ENCODE assay signal across 9 cellular contexts in genomic region chr4:68347845-68348244, GRCh38. TPM values are rescaled to one million over a fixed set of nuclear protein-coding genes. Genes with fewer than 3 reads are reported as not detected.
A peak's percentile ranks its signal among the peaks of the same experiment; 100 is the strongest.
DNase-seq lines count a peak whose midpoint lies in the region; ATAC-seq and TF ChIP-seq lines count a peak whose summit lies in the region.
"Had no signal": no experiment of that assay in that cellular context is flagged by ENCODE, and none has a peak within 500 bp of the region (broad histone marks: within the 10 kb centered on the region; RNA-seq: fewer than 3 reads in every experiment).

No MANE protein-coding gene starts in this region.

- POLR2A ChIA-PET in Panc1 (lab: Charles Lee): no interaction called here

- no peak for DNase-seq in Panc1 (ENCODE audit: low read depth, low spot score)
- no peak for DNase-seq in epithelial cell of proximal tubule (ENCODE audit: low read depth)
- no peak for DNase-seq in progenitor cell of endocrine pancreas (ENCODE audit: low spot score, unreplicated experiment)
- no peak for DNase-seq in SKM-1 treated with dmso at 0.1 percent for 144 hours (lab: John Stamatoyannopoulos, UW; ENCODE audit: unreplicated experiment)
- no peak for DNase-seq in thyroid gland
- no peak for DNase-seq in NCI-H446 treated with DMSO at 0.1 percent for 48 hours (lab: John Stamatoyannopoulos, UW)
- DNase-seq in NCI-H2227 treated with DMSO at 0.1 percent for 48 hours (lab: John Stamatoyannopoulos, UW): no peak
- DNase-seq: MV-4-11 had no signal

- H3K4me3 Mint-ChIP-seq in progenitor cell of endocrine pancreas (ENCODE audit: low read depth): peak overlapping the region; percentile 91

- whole genome bisulfite sequencing in thyroid gland, 2 donors: 21% methylated on average over 5 of the region's 5 CpGs

- H3K36me3 ChIP-seq in ES-I3 (ENCODE audit: insufficient read depth, low read length) (peaks cover 7% of the 10 kb centered on the region; the same call in 1 of the 2 replicates), Panc1 (ENCODE audit: control insufficient read depth, insufficient read depth, low read length) (peaks cover 3% of the 10 kb centered on the region; the same call in 1 of the 2 replicates), thyroid gland (no peaks in the 10 kb centered on the region)

- H3K27ac ChIP-seq in Panc1 (ENCODE audit: low read length): peak overlapping the region; percentile 82; the same call in 1 of the 2 replicates
- no peak overlapping the region for H3K27ac ChIP-seq in thyroid gland

- no TSS peak for BruUV-seq in Panc1 (replicated peaks; lab: Mats Ljungman, UMichigan)

- H3K27me3 ChIP-seq in Panc1 (ENCODE audit: control insufficient read depth, insufficient read depth, low read length) (no peaks in the 10 kb centered on the region), thyroid gland (no peaks in the 10 kb centered on the region)

- peak overlapping the region; percentile 99 for H3K27ac Mint-ChIP-seq in progenitor cell of endocrine pancreas

- H3K4me1 ChIP-seq in ES-I3 (ENCODE audit: insufficient read depth, low read length): peaks cover 26% of the 10 kb centered on the region; the same call in 1 of the 2 replicates
- H3K4me1 ChIP-seq in Panc1 (ENCODE audit: control insufficient read depth, insufficient read depth, low read length): peaks cover 13% of the 10 kb centered on the region
- H3K4me1 ChIP-seq in thyroid gland: peaks cover 22 to 38% of the 10 kb centered on the region in 2 donors

- CTCF ChIA-PET in Panc1 (lab: Charles Lee): no interaction called here

- TF ChIP-seq CTCF in Panc1 (IDR thresholded peaks at IDR 0.05): no peak
- no peak for TF ChIP-seq CTCF in epithelial cell of proximal tubule (conservative IDR thresholded peaks at IDR 0.05; ENCODE audit: low read depth, low read length)
- TF ChIP-seq CTCF in progenitor cell of endocrine pancreas (IDR thresholded peaks at IDR 0.05; ENCODE audit: unreplicated experiment): no peak
- no peak for TF ChIP-seq CTCF in thyroid gland (IDR thresholded peaks at IDR 0.05)

- intact Hi-C loops in Panc1 (cut with micrococcal nuclease; ENCODE audit: unreplicated experiment): no loop called here
- intact Hi-C loops in thyroid gland (cut with DNase I): no loop called here

- peak overlapping the region; percentile 100 for H3K9ac ChIP-seq in ES-I3 (ENCODE audit: low read depth, low read length)

- peaks cover 2% of the 10 kb centered on the region for H3K36me3 Mint-ChIP-seq in progenitor cell of endocrine pancreas (ENCODE audit: insufficient read depth)

- peak overlapping the region; percentile 63 to 85 for H3K4me3 ChIP-seq in Panc1 (ENCODE audit: low read depth in 2 of 2, low read length in 2 of 2)
- peak overlapping the region; percentile 91 for H3K4me3 ChIP-seq in epithelial cell of proximal tubule (ENCODE audit: low read depth, low read length)
- H3K4me3 ChIP-seq in thyroid gland (replicated peaks in 1 of 3): peak overlapping the region in 1 of 3 donors; percentile 84

- H3K9me3 ChIP-seq in ES-I3 (ENCODE audit: control insufficient read depth, insufficient read depth, low read length) (no peaks in the 10 kb centered on the region), Panc1 (ENCODE audit: control insufficient read depth, insufficient read depth, low read depth, low read length) (no peaks in the 10 kb centered on the region), thyroid gland (no peaks in the 10 kb centered on the region)

- peaks cover 31% of the 10 kb centered on the region for H3K4me1 Mint-ChIP-seq in progenitor cell of endocrine pancreas (ENCODE audit: low read depth)

- no peaks in the 10 kb centered on the region for H3K9me3 Mint-ChIP-seq in progenitor cell of endocrine pancreas (ENCODE audit: low read depth)

- TF ChIP-seq POLR2A in thyroid gland (IDR thresholded peaks at IDR 0.05): no peak

- in situ Hi-C loops in Panc1 (cut with HindIII; ENCODE audit: low pct_unique_long_range_greater_than_20kb, low sequenced_read_pairs): no loop called here

- no peak for ATAC-seq in Panc1

- H3K27me3 Mint-ChIP-seq in progenitor cell of endocrine pancreas: no peaks in the 10 kb centered on the region

RNA-seq across cellular contexts. Expression of gene YTHDC1, which starts 2.0 kb away (rescaled TPM):
- total RNA-seq in Panc1 (2021; ENCODE audit: unreplicated experiment) (44.5 TPM), epithelial cell of proximal tubule (34.8 and 55.0 TPM in 2 replicates), progenitor cell of endocrine pancreas (162 and 188 TPM in 2 replicates), thyroid gland (10 to 100 TPM; 72.1 to 96.0 (median 83.2) TPM)
- polyA plus RNA-seq in Panc1 (2012; ENCODE audit: insufficient read length): 36.2 TPM
